In the genomic region with DNA sequence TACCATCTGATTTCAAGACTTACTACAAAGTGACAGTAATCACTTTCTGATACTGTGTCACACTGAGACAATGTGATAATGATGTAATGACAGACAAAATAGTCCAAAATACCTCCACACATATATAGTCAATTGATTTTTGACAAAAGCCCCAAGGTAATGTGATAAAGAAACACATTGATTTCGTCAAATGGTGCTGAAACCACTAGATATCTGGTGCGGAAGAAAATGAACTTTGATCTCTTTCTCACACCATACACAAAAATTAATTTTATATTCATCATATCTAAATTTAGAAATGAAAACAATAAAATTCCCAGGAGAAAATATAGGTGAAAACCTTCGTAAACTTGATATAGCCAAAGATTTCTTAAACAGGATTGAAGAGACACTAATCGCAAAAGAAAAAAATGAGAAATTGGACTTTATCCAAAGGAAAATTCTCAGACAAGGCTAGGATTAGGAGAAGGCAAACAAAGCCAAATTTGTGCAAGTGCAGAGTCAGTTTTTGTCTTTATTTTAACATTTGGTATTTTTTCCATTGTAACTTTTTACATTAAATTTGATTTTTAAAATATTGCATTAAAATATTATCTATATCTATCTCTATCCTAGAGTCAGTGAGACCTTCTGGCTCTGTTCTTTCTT, we compare ENCODE assay signal across 1 cellular context.
TF ChIP-seq lines count a peak whose summit lies in the region.

No MANE protein-coding gene starts in this region.

TF ChIP-seq in H1, 55 proteins besides CTCF, POLR2A, EP300 and RAD21 (continued from another document):
- TF ChIP-seq EZH2 (IDR thresholded peaks at IDR 0.05; ENCODE audit: low read depth, low read length, severe bottlenecking) (no peak), CTBP2 (IDR thresholded peaks at IDR 0.05; ENCODE audit: borderline replicate concordance, insufficient read depth, insufficient read length, low read length) (no peak), BACH1 (IDR thresholded peaks at IDR 0.05; ENCODE audit: low read length) (no peak), RFX5 (IDR thresholded peaks at IDR 0.05; ENCODE audit: borderline replicate concordance, low read depth, low read length) (no peak)
TF ChIP-seq in H1: peak in this region for 0.
